In genomic region chr14:95496111-95496681, GRCh38 we compare ENCODE assay signal across 9 cellular contexts. TPM values are rescaled to one million over a fixed set of nuclear protein-coding genes. Genes with fewer than 3 reads are reported as not detected.
A peak's percentile ranks its signal among the peaks of the same experiment; 100 is the strongest.
DNase-seq lines count a peak whose midpoint lies in the region; ATAC-seq and TF ChIP-seq lines count a peak whose summit lies in the region.
"Had no signal": no experiment of that assay in that cellular context is flagged by ENCODE, and none has a peak within 500 bp of the region (broad histone marks: within the 10 kb centered on the region; RNA-seq: fewer than 3 reads in every experiment).

No MANE protein-coding gene starts in this region.

- H3K4me3 ChIP-seq in dorsolateral prefrontal cortex: peak overlapping the region in 2 of 59 donors; percentile 5 to 9
- H3K4me3 ChIP-seq: lung had no signal

- H3K36me3 Mint-ChIP-seq in stimulated activated memory B cell treated with anti-CD40 and anti-IgM and Interleukin-4, amounts not matched to agents 10 μg/mL and 1 μg/mL and 100 μg/mL, for 72 hours: peaks cover 32% of the 10 kb centered on the region

- H3K9me3 Mint-ChIP-seq in stimulated activated memory B cell treated with anti-CD40 and anti-IgM and Interleukin-4, amounts not matched to agents 10 μg/mL and 1 μg/mL and 100 μg/mL, for 72 hours: no peaks in the 10 kb centered on the region

- no peaks in the 10 kb centered on the region for H3K27me3 Mint-ChIP-seq in stimulated activated memory B cell treated with anti-CD40 and anti-IgM and Interleukin-4, amounts not matched to agents 10 μg/mL and 1 μg/mL and 100 μg/mL, for 72 hours

- no peaks in the 10 kb centered on the region for H3K27me3 ChIP-seq in dorsolateral prefrontal cortex

- no peak for TF ChIP-seq CTCF in dorsolateral prefrontal cortex (IDR thresholded peaks at IDR 0.05 in 54 of 56, conservative IDR thresholded peaks at IDR 0.05 in 2 of 56; ENCODE audit: low read depth in 1 of 56, partially characterized antibody in 56 of 56)

- ATAC-seq in GM19452 (IDR thresholded peaks at IDR 0.05; ENCODE audit: unreplicated experiment): peak; percentile 35
- ATAC-seq in HG03460 (IDR thresholded peaks at IDR 0.05; ENCODE audit: unreplicated experiment): peak; percentile 12
- peak; percentile 49 for ATAC-seq in stimulated activated memory B cell treated with anti-CD40 and anti-IgM and Interleukin-4, amounts not matched to agents 10 μg/mL and 1 μg/mL and 100 μg/mL, for 72 hours

- peaks cover 78% of the 10 kb centered on the region for H3K4me1 Mint-ChIP-seq in stimulated activated memory B cell treated with anti-CD40 and anti-IgM and Interleukin-4, amounts not matched to agents 10 μg/mL and 1 μg/mL and 100 μg/mL, for 72 hours

- intact Hi-C loops in dorsolateral prefrontal cortex (cut with DNase I): loop anchor here in 1 of 2 donors (5.0 kb wide), 1 partner anchor 34 kb away; no protein-coding TSS in a partner anchor

- DNase-seq in dorsolateral prefrontal cortex (no peak), NCI-H345 (lab: John Stamatoyannopoulos, UW) (no peak), OCI-M1 (lab: John Stamatoyannopoulos, UW) (no peak), hippocampal formation (lab: John Stamatoyannopoulos, UW) (no peak), foreskin melanocyte (no peak)

- peak overlapping the region; percentile 22 for H3K4me3 Mint-ChIP-seq in stimulated activated memory B cell treated with anti-CD40 and anti-IgM and Interleukin-4, amounts not matched to agents 10 μg/mL and 1 μg/mL and 100 μg/mL, for 72 hours

- H3K27ac Mint-ChIP-seq in stimulated activated memory B cell treated with anti-CD40 and anti-IgM and Interleukin-4, amounts not matched to agents 10 μg/mL and 1 μg/mL and 100 μg/mL, for 72 hours: peak overlapping the region; percentile 91

- peak overlapping the region in 44 of 59 donors; percentile 1 to 99 (median 94) for H3K27ac ChIP-seq in dorsolateral prefrontal cortex

RNA-seq across cellular contexts. Expression of gene SYNE3, which starts 20.3 kb away (rescaled TPM):
- 10 to 100 TPM in 85 of 120 experiments, 1 to 10 TPM in 35; 5.1 to 41.5 (median 12.5) TPM for total RNA-seq in dorsolateral prefrontal cortex

RNA-seq across cellular contexts. Expression of gene GLRX5, which starts 38.7 kb away (rescaled TPM):
- total RNA-seq in dorsolateral prefrontal cortex: 10 to 100 TPM; 17.9 to 48.1 (median 33.3) TPM
